1 cellular context compared by ENCODE assay signal in the genomic region with DNA sequence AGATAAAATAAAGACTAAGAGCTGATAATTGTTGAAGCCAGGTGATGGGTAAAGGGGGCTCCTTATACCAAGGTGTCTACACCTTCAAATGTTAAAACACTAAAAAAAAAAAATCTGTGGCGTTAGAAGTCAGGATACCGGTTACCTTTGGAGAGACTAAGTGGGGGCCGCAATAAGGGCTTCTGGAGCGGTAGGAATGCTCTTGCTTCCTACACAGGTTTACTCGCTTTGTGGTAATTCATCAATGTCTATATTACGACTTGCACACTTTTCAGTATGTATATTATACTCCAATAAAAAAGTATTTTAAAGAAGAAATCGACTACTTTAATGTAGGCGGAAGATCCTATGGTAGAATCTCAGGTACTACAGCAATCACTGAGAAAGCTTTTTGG.
TF ChIP-seq lines count a peak whose summit lies in the region.

No MANE protein-coding gene starts in this region.

TF ChIP-seq in H1, 55 proteins besides CTCF, POLR2A, EP300 and RAD21:
- TF ChIP-seq KDM4A (IDR thresholded peaks at IDR 0.05; ENCODE audit: low read depth, low read length, severe bottlenecking) (no peak), JUND (IDR thresholded peaks at IDR 0.05; ENCODE audit: low read length) (no peak), CHD2 (IDR thresholded peaks at IDR 0.05; ENCODE audit: low read length) (no peak), SAP30 (IDR thresholded peaks at IDR 0.05; ENCODE audit: insufficient read depth, insufficient replicate concordance, low read length) (no peak), TAF1 (IDR thresholded peaks at IDR 0.05; ENCODE audit: low read depth, low read length) (no peak), ZNF274 (IDR thresholded peaks at IDR 0.05; ENCODE audit: borderline replicate concordance, extremely low read depth, low read length) (no peak), KDM5A (IDR thresholded peaks at IDR 0.05; ENCODE audit: low read length) (no peak), RBBP5 (IDR thresholded peaks at IDR 0.05; ENCODE audit: borderline replicate concordance, low read depth, low read length) (no peak), SRF (IDR thresholded peaks at IDR 0.05; ENCODE audit: low read depth, low read length) (no peak)
- TF ChIP-seq, protein P1, sequence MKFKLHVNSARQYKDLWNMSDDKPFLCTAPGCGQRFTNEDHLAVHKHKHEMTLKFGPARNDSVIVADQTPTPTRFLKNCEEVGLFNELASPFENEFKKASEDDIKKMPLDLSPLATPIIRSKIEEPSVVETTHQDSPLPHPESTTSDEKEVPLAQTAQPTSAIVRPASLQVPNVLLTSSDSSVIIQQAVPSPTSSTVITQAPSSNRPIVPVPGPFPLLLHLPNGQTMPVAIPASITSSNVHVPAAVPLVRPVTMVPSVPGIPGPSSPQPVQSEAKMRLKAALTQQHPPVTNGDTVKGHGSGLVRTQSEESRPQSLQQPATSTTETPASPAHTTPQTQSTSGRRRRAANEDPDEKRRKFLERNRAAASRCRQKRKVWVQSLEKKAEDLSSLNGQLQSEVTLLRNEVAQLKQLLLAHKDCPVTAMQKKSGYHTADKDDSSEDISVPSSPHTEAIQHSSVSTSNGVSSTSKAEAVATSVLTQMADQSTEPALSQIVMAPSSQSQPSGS (IDR thresholded peaks at IDR 0.05; ENCODE audit: low read length), result no peak
